8 cellular contexts compared by ENCODE assay signal in genomic region chr14:55354500-55354899, GRCh38. TPM values are rescaled to one million over a fixed set of nuclear protein-coding genes. Genes with fewer than 3 reads are reported as not detected.
A peak's percentile ranks its signal among the peaks of the same experiment; 100 is the strongest.
DNase-seq lines count a peak whose midpoint lies in the region; ATAC-seq and TF ChIP-seq lines count a peak whose summit lies in the region.

No MANE protein-coding gene starts in this region.

- peaks cover 17% of the 10 kb centered on the region for H3K4me1 Mint-ChIP-seq in endodermal cell
- peaks cover 17% of the 10 kb centered on the region for H3K4me1 Mint-ChIP-seq in mesothelial cell of epicardium
- H3K4me1 Mint-ChIP-seq in stimulated activated naive CD8-positive, alpha-beta T cell treated with anti-CD3 and anti-CD28 coated beads, Interleukin-15, amount 100 ng/mL, for 72 hours = peaks cover 15% of the 10 kb centered on the region

- no peaks in the 10 kb centered on the region for H3K27me3 ChIP-seq in endodermal cell (ENCODE audit: control insufficient read depth, insufficient read depth, low read length, poor library complexity, severe bottlenecking)

- no peak overlapping the region for H3K9ac ChIP-seq in endodermal cell (ENCODE audit: extremely low read depth, low read length, poor library complexity, severe bottlenecking)

- no peaks in the 10 kb centered on the region for H3K9me3 ChIP-seq in endodermal cell (ENCODE audit: control insufficient read depth, low read length)

- TF ChIP-seq CTCF in endodermal cell (conservative IDR thresholded peaks at IDR 0.05) (peak; percentile 83), mesothelial cell of epicardium (IDR thresholded peaks at IDR 0.05; ENCODE audit: unreplicated experiment) (peak; percentile 31)

- H3K36me3 ChIP-seq in endodermal cell (ENCODE audit: control insufficient read depth, insufficient read depth, low read length) = peaks cover 93% of the 10 kb centered on the region

- ATAC-seq in HG02884 (IDR thresholded peaks at IDR 0.05; ENCODE audit: unreplicated experiment) = peak; percentile 78
- peak; percentile 86 for ATAC-seq in stimulated activated naive CD8-positive, alpha-beta T cell treated with anti-CD3 and anti-CD28 coated beads, Interleukin-15, amount 100 ng/mL, for 72 hours
- ATAC-seq in GM18520 (IDR thresholded peaks at IDR 0.05; ENCODE audit: unreplicated experiment) = no peak

- 50 to 56% methylated on average over 2 to 5 of the region's 5 CpGs for WGBS in endodermal cell (ENCODE audit: insufficient coverage in 1 of 2, insufficient read length in 1 of 2), 2 experiments

- H3K4me3 Mint-ChIP-seq in endodermal cell (no peak overlapping the region), mesothelial cell of epicardium (no peak overlapping the region)
- H3K4me3 Mint-ChIP-seq in stimulated activated naive CD8-positive, alpha-beta T cell treated with anti-CD3 and anti-CD28 coated beads, Interleukin-15, amount 100 ng/mL, for 72 hours = no peak overlapping the region

- no peak overlapping the region for H3K27ac ChIP-seq in endodermal cell (ENCODE audit: low read depth, low read length)

- H3K36me3 Mint-ChIP-seq in endodermal cell (ENCODE audit: low read depth) (peaks cover 62% of the 10 kb centered on the region), mesothelial cell of epicardium (peaks cover 10% of the 10 kb centered on the region)

- peak; percentile 56 for DNase-seq in GM03348 (ENCODE audit: low spot score)
- DNase-seq in NCI-H226 = peak; percentile 16
- DNase-seq in activated CD4-positive, alpha-beta T cell treated with anti-CD3 and anti-CD28 coated beads, Interleukin-2, amount 50 U/mL, for 48 hours = peak; percentile 50 to 68
- peak; percentile 87 for DNase-seq in endodermal cell
- DNase-seq in mesothelial cell of epicardium (ENCODE audit: low spot score in 2 of 2, unreplicated experiment in 2 of 2) = peak in 1 of 2 experiments; percentile 48
- DNase-seq in stimulated activated naive CD8-positive, alpha-beta T cell treated with anti-CD3 and anti-CD28 coated beads, Interleukin-15, amount 100 ng/mL, for 72 hours = peak; percentile 31 to 38

- H3K9me3 Mint-ChIP-seq in endodermal cell (no peaks in the 10 kb centered on the region), mesothelial cell of epicardium (no peaks in the 10 kb centered on the region)
- H3K9me3 Mint-ChIP-seq in stimulated activated naive CD8-positive, alpha-beta T cell treated with anti-CD3 and anti-CD28 coated beads, Interleukin-15, amount 100 ng/mL, for 72 hours = no peaks in the 10 kb centered on the region

- no peak overlapping the region for H3K4me3 ChIP-seq in endodermal cell (ENCODE audit: low read length)

- H3K27ac Mint-ChIP-seq in endodermal cell (peak overlapping the region; percentile 8), mesothelial cell of epicardium (peak overlapping the region; percentile 50)
- peak overlapping the region in 1 of 2 donors; percentile 9 for H3K27ac Mint-ChIP-seq in stimulated activated naive CD8-positive, alpha-beta T cell treated with anti-CD3 and anti-CD28 coated beads, Interleukin-15, amount 100 ng/mL, for 72 hours

- H3K27me3 Mint-ChIP-seq in endodermal cell (ENCODE audit: insufficient read depth) (no peaks in the 10 kb centered on the region), mesothelial cell of epicardium (ENCODE audit: low read depth) (no peaks in the 10 kb centered on the region)
- no peaks in the 10 kb centered on the region for H3K27me3 Mint-ChIP-seq in stimulated activated naive CD8-positive, alpha-beta T cell treated with anti-CD3 and anti-CD28 coated beads, Interleukin-15, amount 100 ng/mL, for 72 hours

- no peaks in the 10 kb centered on the region for H3K4me1 ChIP-seq in endodermal cell (ENCODE audit: control insufficient read depth, insufficient read depth, low read length)

RNA-seq across cellular contexts. Expression of gene ATG14, which starts 57.1 kb away (rescaled TPM):
- total RNA-seq in endodermal cell = 10 to 100 TPM; 11.0 to 12.9 TPM
- 10.8 TPM for polyA plus RNA-seq in endodermal cell (2013, experiment 1 of 2)
- 9.4 TPM for polyA plus RNA-seq in endodermal cell (2013, experiment 2 of 2)
- 16.6 to 17.1 TPM (median 17.0 TPM) in 3 replicates for total RNA-seq in mesothelial cell of epicardium
